ENCODE assay signal across 20 cellular contexts in genomic region chr2:174892546-174892945, GRCh38.
"Had no signal": no experiment of that assay in that cellular context is flagged by ENCODE, and none has a peak within 500 bp of the region (broad histone marks: within the 10 kb centered on the region; RNA-seq: fewer than 3 reads in every experiment).

No MANE protein-coding gene starts in this region.

- H3K4me3 ChIP-seq: adrenal gland, cardiac muscle cell, lower lobe of right lung, spleen, thyroid gland had no signal

- H3K27ac Mint-ChIP-seq: activated CD8-positive, alpha-beta T cell treated with anti-CD3 and anti-CD28 coated beads, Interleukin-2, amount 10 ng/mL, durations not matched to agents 7 days and 5 days; activated T-cell treated with anti-CD3 and anti-CD28 coated beads, Interleukin-2, amount 50 U/mL, for 24 hours; dendritic cell treated with granulocyte-macrophage colony-stimulating factor and Interleukin-4, amounts not matched to agents 40 ng/mL and 50 ng/mL, for 4 days; natural killer cell; stimulated activated naive B cell treated with anti-CD40 and anti-IgM and Interleukin-4, amounts not matched to agents 10 μg/mL and 1 μg/mL and 100 μg/mL, for 72 hours had no signal

- H3K36me3 ChIP-seq: adrenal gland, cardiac muscle cell, lower lobe of right lung, neutrophil, spleen, thyroid gland, WERI-Rb-1 had no signal

- H3K27me3 Mint-ChIP-seq: activated T-cell treated with anti-CD3 and anti-CD28 coated beads, Interleukin-2, amount 50 U/mL, for 24 hours; dendritic cell treated with granulocyte-macrophage colony-stimulating factor and Interleukin-4, amounts not matched to agents 40 ng/mL and 50 ng/mL, for 4 days had no signal

- H3K27me3 ChIP-seq: adrenal gland, cardiac muscle cell, spleen, thyroid gland had no signal

- H3K9me3 Mint-ChIP-seq: activated T-cell treated with anti-CD3 and anti-CD28 coated beads, Interleukin-2, amount 50 U/mL, for 24 hours; dendritic cell treated with granulocyte-macrophage colony-stimulating factor and Interleukin-4, amounts not matched to agents 40 ng/mL and 50 ng/mL, for 4 days; natural killer cell; stimulated activated naive B cell treated with anti-CD40 and anti-IgM and Interleukin-4, amounts not matched to agents 10 μg/mL and 1 μg/mL and 100 μg/mL, for 72 hours had no signal

- H3K9me3 ChIP-seq: lower lobe of right lung, neutrophil, spleen, thyroid gland had no signal

- H3K4me3 Mint-ChIP-seq: activated CD8-positive, alpha-beta T cell treated with anti-CD3 and anti-CD28 coated beads, Interleukin-2, amount 10 ng/mL, durations not matched to agents 7 days and 5 days; activated T-cell treated with anti-CD3 and anti-CD28 coated beads, Interleukin-2, amount 50 U/mL, for 24 hours; dendritic cell treated with granulocyte-macrophage colony-stimulating factor and Interleukin-4, amounts not matched to agents 40 ng/mL and 50 ng/mL, for 4 days; natural killer cell; stimulated activated naive B cell treated with anti-CD40 and anti-IgM and Interleukin-4, amounts not matched to agents 10 μg/mL and 1 μg/mL and 100 μg/mL, for 72 hours had no signal

- H3K36me3 Mint-ChIP-seq: natural killer cell; stimulated activated naive B cell treated with anti-CD40 and anti-IgM and Interleukin-4, amounts not matched to agents 10 μg/mL and 1 μg/mL and 100 μg/mL, for 72 hours had no signal

- H3K4me1 Mint-ChIP-seq: natural killer cell; stimulated activated naive B cell treated with anti-CD40 and anti-IgM and Interleukin-4, amounts not matched to agents 10 μg/mL and 1 μg/mL and 100 μg/mL, for 72 hours had no signal

- H3K27ac ChIP-seq: adrenal gland, cardiac muscle cell, lower lobe of right lung, neutrophil, parathyroid adenoma, spleen, thyroid gland, WERI-Rb-1 had no signal

- DNase-seq: activated CD4-positive, alpha-beta T cell treated with anti-CD3 and anti-CD28 coated beads for 48 hours; activated CD8-positive, alpha-beta T cell treated with anti-CD3 and anti-CD28 coated beads, Interleukin-2, amount 10 ng/mL, durations not matched to agents 7 days and 5 days; activated effector memory CD4-positive, alpha-beta T cell treated with Interleukin-2 at 50 U/mL for 16 hours; activated naive CD4-positive, alpha-beta T cell treated with anti-CD3 and anti-CD28 coated beads, Interleukin-2, amount 50 U/mL, for 16 hours; activated T-cell treated with anti-CD3 and anti-CD28 coated beads, Interleukin-2, amount 50 U/mL, for 24 hours; adrenal gland; effector CD8-positive, alpha-beta T cell; foreskin fibroblast; hippocampal formation; lower lobe of right lung; natural killer cell; spleen; stimulated activated CD4-positive, alpha-beta T cell treated with anti-CD3 and anti-CD28 coated beads, Interleukin-4, amount 100 ng/mL, for 4 hours; stimulated activated naive B cell treated with anti-CD40 and anti-IgM and Interleukin-4, amounts not matched to agents 10 μg/mL and 1 μg/mL and 100 μg/mL, for 72 hours; thyroid gland; WERI-Rb-1 had no signal

- H3K9ac ChIP-seq: parathyroid adenoma had no signal

- H3K4me1 ChIP-seq: adrenal gland, lower lobe of right lung, spleen, thyroid gland had no signal

- H2AFZ ChIP-seq: parathyroid adenoma had no signal

- ATAC-seq: activated CD8-positive, alpha-beta T cell treated with anti-CD3 and anti-CD28 coated beads, Interleukin-2, amount 10 ng/mL, durations not matched to agents 7 days and 5 days; lower lobe of right lung; natural killer cell; stimulated activated naive B cell treated with anti-CD40 and anti-IgM and Interleukin-4, amounts not matched to agents 10 μg/mL and 1 μg/mL and 100 μg/mL, for 72 hours had no signal
